ENCODE assay signal across 9 cellular contexts in the genomic region with DNA sequence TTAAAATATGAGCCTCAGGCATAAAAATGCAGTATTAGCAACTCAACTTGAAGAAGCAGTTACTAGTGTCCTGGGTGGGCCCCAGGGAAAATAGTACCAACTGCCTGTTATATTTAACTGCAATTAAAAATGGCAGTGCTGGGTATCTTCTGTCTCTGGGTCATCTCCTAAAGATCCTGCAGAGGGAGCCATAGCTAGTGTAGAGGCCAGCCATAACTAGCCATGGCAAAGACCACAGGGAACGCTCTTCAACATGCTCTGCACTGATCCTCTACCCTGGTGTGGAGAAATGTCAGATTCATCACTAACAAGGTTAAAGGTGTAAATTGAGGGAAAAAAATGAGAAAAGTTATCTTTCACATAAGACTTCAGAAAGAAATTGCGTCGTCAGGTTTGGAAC.
DNase-seq lines count a peak whose midpoint lies in the region; ATAC-seq and TF ChIP-seq lines count a peak whose summit lies in the region.
"Had no signal": no experiment of that assay in that cellular context is flagged by ENCODE, and none has a peak within 500 bp of the region (broad histone marks: within the 10 kb centered on the region; RNA-seq: fewer than 3 reads in every experiment).

No MANE protein-coding gene starts in this region.

- peaks cover 7% of the 10 kb centered on the region for H3K36me3 Mint-ChIP-seq in neural crest cell (ENCODE audit: low read depth)
- H3K36me3 Mint-ChIP-seq in activated naive CD4-positive, alpha-beta T cell treated with anti-CD3 and anti-CD28 coated beads, Interleukin-2, amount 10 ng/mL, durations not matched to agents 7 days and 5 days = no peaks in the 10 kb centered on the region

- no peak overlapping the region for H3K9ac ChIP-seq in MM.1S (ENCODE audit: low read length)

- H3K4me3 Mint-ChIP-seq in neural crest cell = no peak overlapping the region
- H3K4me3 Mint-ChIP-seq in activated naive CD4-positive, alpha-beta T cell treated with anti-CD3 and anti-CD28 coated beads, Interleukin-2, amount 10 ng/mL, durations not matched to agents 7 days and 5 days = no peak overlapping the region
- H3K4me3 Mint-ChIP-seq: central memory CD8-positive, alpha-beta T cell had no signal

- no peak overlapping the region for H3K27ac Mint-ChIP-seq in neural crest cell (ENCODE audit: unreplicated experiment)
- no peak overlapping the region for H3K27ac Mint-ChIP-seq in activated naive CD4-positive, alpha-beta T cell treated with anti-CD3 and anti-CD28 coated beads, Interleukin-2, amount 10 ng/mL, durations not matched to agents 7 days and 5 days

- H3K9me3 ChIP-seq in MM.1S (replicated peaks; ENCODE audit: insufficient read depth, low read length) = no peaks in the 10 kb centered on the region

- peaks cover 11% of the 10 kb centered on the region for H3K9me3 Mint-ChIP-seq in neural crest cell
- peaks cover 21% of the 10 kb centered on the region for H3K9me3 Mint-ChIP-seq in activated naive CD4-positive, alpha-beta T cell treated with anti-CD3 and anti-CD28 coated beads, Interleukin-2, amount 10 ng/mL, durations not matched to agents 7 days and 5 days

- H3K4me1 ChIP-seq in MM.1S (ENCODE audit: low read length) = no peaks in the 10 kb centered on the region

- H3K27me3 ChIP-seq in MM.1S (replicated peaks; ENCODE audit: insufficient read depth, low read length) = no peaks in the 10 kb centered on the region

- no peaks in the 10 kb centered on the region for H3K27me3 Mint-ChIP-seq in neural crest cell (ENCODE audit: low read depth)
- H3K27me3 Mint-ChIP-seq in activated naive CD4-positive, alpha-beta T cell treated with anti-CD3 and anti-CD28 coated beads, Interleukin-2, amount 10 ng/mL, durations not matched to agents 7 days and 5 days = no peaks in the 10 kb centered on the region
- H3K27me3 Mint-ChIP-seq: central memory CD8-positive, alpha-beta T cell had no signal

- H4K20me1 ChIP-seq in MM.1S (ENCODE audit: insufficient read depth, low read length) = no peaks in the 10 kb centered on the region

- no peaks in the 10 kb centered on the region for H3K4me1 Mint-ChIP-seq in neural crest cell
- H3K4me1 Mint-ChIP-seq in activated naive CD4-positive, alpha-beta T cell treated with anti-CD3 and anti-CD28 coated beads, Interleukin-2, amount 10 ng/mL, durations not matched to agents 7 days and 5 days = no peaks in the 10 kb centered on the region
- H3K4me1 Mint-ChIP-seq: central memory CD8-positive, alpha-beta T cell had no signal

- no peaks in the 10 kb centered on the region for H3K36me3 ChIP-seq in MM.1S (replicated peaks; ENCODE audit: insufficient read depth, low read length)

- no peaks in the 10 kb centered on the region for H3K9me2 ChIP-seq in MM.1S (replicated peaks; ENCODE audit: insufficient read depth, low read length)

- DNase-seq in ELR (ENCODE audit: low read depth) (peak; percentile 8), MM.1S (no peak), choroid plexus epithelial cell (ENCODE audit: low read depth) (peak; percentile 42), neural crest cell (ENCODE audit: low read depth, low spot score) (no peak)
- DNase-seq in activated naive CD4-positive, alpha-beta T cell treated with anti-CD3 and anti-CD28 coated beads, Interleukin-2, amount 10 ng/mL, durations not matched to agents 7 days and 5 days = no peak
- DNase-seq: NCI-H2081 treated with DMSO at 0.1 percent for 48 hours had no signal

- H3K4me3 ChIP-seq in MM.1S (ENCODE audit: low read length) (no peak overlapping the region), choroid plexus epithelial cell (ENCODE audit: low read depth, low read length) (no peak overlapping the region)

- H3F3A ChIP-seq in MM.1S (ENCODE audit: insufficient read depth, low read length) = no peaks in the 10 kb centered on the region

- no peak overlapping the region for H3K27ac ChIP-seq in MM.1S (ENCODE audit: low read length)

- ATAC-seq in GM18519 (IDR thresholded peaks at IDR 0.05; ENCODE audit: low FRiP score, unreplicated experiment) = no peak
- ATAC-seq in HG03175 (IDR thresholded peaks at IDR 0.05; ENCODE audit: unreplicated experiment) = no peak

- H2AFZ ChIP-seq in MM.1S (ENCODE audit: low read length) = no peak overlapping the region

- CTCF ChIA-PET in activated naive CD4-positive, alpha-beta T cell treated with anti-CD3 and anti-CD28 coated beads, Interleukin-2, amount 10 ng/mL, durations not matched to agents 7 days and 5 days (lab: Charles Lee) = no interaction called here

- no peak overlapping the region for H3K4me2 ChIP-seq in MM.1S (ENCODE audit: low read depth, low read length)

- H3K79me2 ChIP-seq in MM.1S (ENCODE audit: low read length) = no peaks in the 10 kb centered on the region

- peak; percentile 22 for TF ChIP-seq CTCF in MM.1S (IDR thresholded peaks at IDR 0.05; ENCODE audit: low read length)
- peak; percentile 47 for TF ChIP-seq CTCF in choroid plexus epithelial cell (conservative IDR thresholded peaks at IDR 0.05; ENCODE audit: low read depth, low read length)
- peak; percentile 48 for TF ChIP-seq CTCF in neural crest cell (conservative IDR thresholded peaks at IDR 0.05)

Comparison
In these comparisons a context has a peak if more than half of its experiments do, and no peak if none do; other contexts are left out.
1. DNase-seq: peak in ELR (single experiment) and choroid plexus epithelial cell (single experiment); none in MM.1S (single experiment), neural crest cell (single experiment) and activated naive CD4-positive, alpha-beta T cell treated with anti-CD3 and anti-CD28 coated beads, Interleukin-2, amount 10 ng/mL, durations not matched to agents 7 days and 5 days (single experiment).
2. Peak in every context shown above with its lines, with median percentiles within 50 percentile points of each other: CTCF ChIP-seq.